Comparison of ENCODE assay signal across 10 cellular contexts in genomic region chr11:35549787-35550186, GRCh38. TPM values are rescaled to one million over a fixed set of nuclear protein-coding genes. Genes with fewer than 3 reads are reported as not detected.
DNase-seq lines count a peak whose midpoint lies in the region; ATAC-seq lines count a peak whose summit lies in the region.
"Had no signal": no experiment of that assay in that cellular context is flagged by ENCODE, and none has a peak within 500 bp of the region (broad histone marks: within the 10 kb centered on the region; RNA-seq: fewer than 3 reads in every experiment).

No MANE protein-coding gene starts in this region.

- H3K4me1 ChIP-seq in skeletal muscle satellite cell (ENCODE audit: control insufficient read depth, insufficient read depth, low read length), result peaks cover 42% of the 10 kb centered on the region

- no peaks in the 10 kb centered on the region for H3K36me3 ChIP-seq in skeletal muscle satellite cell (ENCODE audit: insufficient read depth, low read length)

- peak overlapping the region; percentile 67 for H3K9ac ChIP-seq in skeletal muscle satellite cell (ENCODE audit: low read depth, low read length)

- no peaks in the 10 kb centered on the region for H3K9me3 ChIP-seq in skeletal muscle satellite cell (replicated peaks; ENCODE audit: low read length)

- peak; percentile 44 for DNase-seq in DMS79 treated with DMSO at 0.1 percent for 48 hours (lab: John Stamatoyannopoulos, UW)
- no peak for DNase-seq in DMS79 (lab: John Stamatoyannopoulos, UW)
- peak; percentile 84 to 94 for DNase-seq in NCI-H524 (lab: John Stamatoyannopoulos, UW)
- peak; percentile 95 for DNase-seq in fibroblast of peridontal ligament (ENCODE audit: extremely low read depth)
- no peak for DNase-seq in activated T-cell treated with anti-CD3 and anti-CD28 coated beads, Interleukin-2, amount 50 U/mL, for 48 hours
- no peak for DNase-seq in T-helper 1 cell
- DNase-seq: aorta, NCI-H446 had no signal

- no peaks in the 10 kb centered on the region for H3K27me3 ChIP-seq in skeletal muscle satellite cell (ENCODE audit: control insufficient read depth, insufficient read depth, low read length)

- H3K4me2 ChIP-seq in skeletal muscle satellite cell (ENCODE audit: low read length), result peak overlapping the region; percentile 12

- no peak for ATAC-seq in HG02571 (IDR thresholded peaks at IDR 0.05; ENCODE audit: unreplicated experiment)

- no peak overlapping the region for H3K4me3 ChIP-seq in skeletal muscle satellite cell (ENCODE audit: low read length)

RNA-seq across cellular contexts. Expression of gene PAMR1, which starts 24.4 kb away (rescaled TPM):
- total RNA-seq in skeletal muscle satellite cell (2012; rRNA removed), result 150 and 163 TPM in 2 replicates

Comparison
In these comparisons a context has a peak if more than half of its experiments do, and no peak if none do; other contexts are left out.
1. DNase-seq: peak in DMS79 treated with DMSO at 0.1 percent for 48 hours (single experiment), NCI-H524 (2 of 2) and fibroblast of peridontal ligament (single experiment); none in DMS79 (single experiment), activated T-cell treated with anti-CD3 and anti-CD28 coated beads, Interleukin-2, amount 50 U/mL, for 48 hours (0 of 2) and T-helper 1 cell (0 of 5).